28 cellular contexts compared by ENCODE assay signal in the genomic region with DNA sequence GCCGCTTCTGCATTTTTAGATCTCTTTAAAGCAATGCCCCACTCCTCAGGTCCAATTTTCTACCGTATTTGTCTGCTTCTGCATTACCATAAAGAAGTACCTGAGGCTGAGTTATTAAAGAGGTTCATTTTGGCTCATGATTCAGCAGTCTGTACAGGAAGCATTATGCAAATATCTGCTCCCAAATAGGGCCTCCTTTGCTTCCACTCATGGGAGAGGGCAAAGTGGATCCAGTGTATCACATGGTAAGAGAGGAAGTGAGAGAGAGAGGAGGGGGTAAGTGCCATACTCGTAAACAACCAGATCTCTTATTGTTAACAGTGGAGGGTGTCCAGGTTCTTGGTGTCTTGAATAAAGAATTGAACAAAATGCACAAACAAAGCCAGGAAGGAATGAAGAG.
DNase-seq lines count a peak whose midpoint lies in the region; ATAC-seq and TF ChIP-seq lines count a peak whose summit lies in the region.
"Had no signal": no experiment of that assay in that cellular context is flagged by ENCODE, and none has a peak within 500 bp of the region (broad histone marks: within the 10 kb centered on the region; RNA-seq: fewer than 3 reads in every experiment).

No MANE protein-coding gene starts in this region.

- intact Hi-C loops in colonic mucosa (cut with DNase I): no loop called here

- H3K27me3 ChIP-seq in HL-60 (ENCODE audit: insufficient read depth, poor library complexity, severe bottlenecking): no peaks in the 10 kb centered on the region
- no peaks in the 10 kb centered on the region for H3K27me3 ChIP-seq in colonic mucosa
- H3K27me3 ChIP-seq in GM23248 (replicated peaks; ENCODE audit: insufficient read depth): no peaks in the 10 kb centered on the region
- H3K27me3 ChIP-seq: adrenal gland, body of pancreas, Peyer's patch, transverse colon had no signal

- H3K9ac ChIP-seq in colonic mucosa (ENCODE audit: low read depth in 2 of 2, low read length in 2 of 2): no peak overlapping the region
- no peak overlapping the region for H3K9ac ChIP-seq in GM23248

- no peaks in the 10 kb centered on the region for H3F3A ChIP-seq in GM23248 (ENCODE audit: insufficient read depth)

- H3K36me3 ChIP-seq in colonic mucosa (no peaks in the 10 kb centered on the region), GM23248 (ENCODE audit: low read depth) (no peaks in the 10 kb centered on the region)
- H3K36me3 ChIP-seq: adrenal gland, Peyer's patch, transverse colon had no signal

- no peaks in the 10 kb centered on the region for H3K9me3 ChIP-seq in colonic mucosa
- no peaks in the 10 kb centered on the region for H3K9me3 ChIP-seq in GM23248 (ENCODE audit: low read depth)
- H3K9me3 ChIP-seq: A549, Peyer's patch had no signal

- in situ Hi-C loops in GM23248 (cut with MboI): no loop called here

- no peak overlapping the region for H2AFZ ChIP-seq in GM23248

- H3K9me2 ChIP-seq in GM23248 (ENCODE audit: insufficient read depth): no peaks in the 10 kb centered on the region

- H3K4me3 ChIP-seq in HL-60 (replicated peaks; ENCODE audit: insufficient read depth, low read length) (no peak overlapping the region), colonic mucosa (no peak overlapping the region), GM23248 (no peak overlapping the region)
- H3K4me3 ChIP-seq: A549, adrenal gland, body of pancreas, Peyer's patch, transverse colon had no signal

- H3K79me2 ChIP-seq in GM23248 (ENCODE audit: insufficient read depth): no peaks in the 10 kb centered on the region

- DNase-seq in AML-193 (lab: John Stamatoyannopoulos, UW): peak; percentile 36 to 38
- peak; percentile 71 to 77 for DNase-seq in HL-60 (ENCODE audit: low read depth in 1 of 2, low spot score in 1 of 2)
- peak; percentile 67 for DNase-seq in NOMO-1 treated with DMSO at 0.1 percent for 48 hours (lab: John Stamatoyannopoulos, UW; ENCODE audit: unreplicated experiment)
- DNase-seq in colonic mucosa: no peak
- DNase-seq in GM23248: no peak
- no peak for DNase-seq in NCI-H2227 treated with DMSO at 0.1 percent for 48 hours (lab: John Stamatoyannopoulos, UW)
- DNase-seq in NCI-H2107 (lab: John Stamatoyannopoulos, UW): no peak
- DNase-seq: activated CD4-positive, alpha-beta T cell treated with anti-CD3 and anti-CD28 coated beads for 4 hours; activated CD8-positive, alpha-beta T cell treated with anti-CD3 and anti-CD28 coated beads, Interleukin-2, amount 10 ng/mL, durations not matched to agents 7 days and 5 days; activated naive CD4-positive, alpha-beta T cell treated with anti-CD3 and anti-CD28 coated beads, Interleukin-2, amount 10 ng/mL, durations not matched to agents 7 days and 5 days; adrenal gland; body of pancreas; CD8-positive, alpha-beta T cell; dermis blood vessel endothelial cell; endodermal cell; H7; NCI-H1417 treated with DMSO at 0.1 percent for 48 hours; NCI-H2081; Peyer's patch; SHP77 treated with DMSO at 0.1 percent for 48 hours; stimulated activated CD4-positive, alpha-beta T cell treated with anti-CD3 and anti-CD28 coated beads, Interleukin-15, amount 100 ng/mL, for 24 hours; stimulated activated CD4-positive, alpha-beta T cell treated with anti-CD3 and anti-CD28 coated beads, Interleukin-4, amount 100 ng/mL, for 4 hours; T-helper 9 cell; transverse colon had no signal

- H3K27ac ChIP-seq in HL-60 (replicated peaks) (peak overlapping the region; percentile 57), colonic mucosa (no peak overlapping the region), GM23248 (no peak overlapping the region)
- H3K27ac ChIP-seq: A549, adrenal gland, body of pancreas, Peyer's patch, transverse colon, VCaP had no signal

- no peaks in the 10 kb centered on the region for H3K4me1 ChIP-seq in colonic mucosa
- no peaks in the 10 kb centered on the region for H3K4me1 ChIP-seq in GM23248 (ENCODE audit: insufficient read depth)
- H3K4me1 ChIP-seq: A549, adrenal gland, body of pancreas, Peyer's patch, transverse colon had no signal

- peak; percentile 77 for ATAC-seq in GM18511 (IDR thresholded peaks at IDR 0.05; ENCODE audit: unreplicated experiment)
- ATAC-seq: A549; activated CD8-positive, alpha-beta T cell treated with anti-CD3 and anti-CD28 coated beads, Interleukin-2, amount 10 ng/mL, durations not matched to agents 7 days and 5 days; body of pancreas; CD8-positive, alpha-beta T cell; natural killer cell treated with Interleukin-12 subunit alpha and Interleukin-12 subunit beta and Interleukin-15 and Interleukin-18, amount 100 ng/mL, for 72 hours had no signal

- H3K4me2 ChIP-seq in GM23248 (ENCODE audit: unreplicated experiment): no peak overlapping the region
- H3K4me2 ChIP-seq: A549 had no signal

- TF ChIP-seq CTCF in HL-60 (IDR thresholded peaks at IDR 0.05; ENCODE audit: insufficient read depth, low read length): no peak
- no peak for TF ChIP-seq CTCF in colonic mucosa (IDR thresholded peaks at IDR 0.05)

- H4K20me1 ChIP-seq in GM23248 (ENCODE audit: insufficient read depth): no peaks in the 10 kb centered on the region

- 10 to 17% methylated on average over 3 of the region's 3 CpGs for WGBS in GM23248 (ENCODE audit: low coverage in 1 of 2, low lambda C conversion rate in 2 of 2, missing lambda C conversion rate in 2 of 2), 2 experiments

Comparison
In these comparisons a context has a peak if more than half of its experiments do, and no peak if none do; other contexts are left out.
1. DNase-seq: peak in AML-193 (2 of 2), HL-60 (2 of 2) and NOMO-1 treated with DMSO at 0.1 percent for 48 hours (single experiment); none in colonic mucosa (single experiment), GM23248 (single experiment), NCI-H2227 treated with DMSO at 0.1 percent for 48 hours (single experiment) and NCI-H2107 (single experiment).